ENCODE assay signal across 8 cellular contexts in genomic region chr17:49362723-49363117, GRCh38. TPM values are rescaled to one million over a fixed set of nuclear protein-coding genes. Genes with fewer than 3 reads are reported as not detected.
A peak's percentile ranks its signal among the peaks of the same experiment; 100 is the strongest.
DNase-seq lines count a peak whose midpoint lies in the region; ATAC-seq, FAIRE-seq and TF ChIP-seq lines count a peak whose summit lies in the region.

No MANE protein-coding gene starts in this region.

- H2BK120ac ChIP-seq in H1 (replicated peaks; ENCODE audit: low read depth, low read length): no peak overlapping the region

- peak overlapping the region; percentile 41 for H4K91ac ChIP-seq in H1 (replicated peaks; ENCODE audit: insufficient read length, low read length)

- WGBS in H1 (ENCODE audit: extremely low coverage in 1 of 2, insufficient coverage in 1 of 2, insufficient read length in 1 of 2, insufficient replicate concordance in 2 of 2, low coverage in 1 of 2, low lambda C conversion rate in 2 of 2, missing lambda C conversion rate in 1 of 2), 2 experiments: 20% methylated on average over 10 of the region's 10 CpGs; no CpG with 5 or more reads in 1 of the 2 experiments

- peak overlapping the region; percentile 43 for H3K56ac ChIP-seq in H1 (replicated peaks; ENCODE audit: insufficient read length, low read depth, low read length)

- H2AFZ ChIP-seq in H1 (ENCODE audit: low read length) (peak overlapping the region; percentile 43; the same call in 1 of the 2 replicates), osteoblast (ENCODE audit: low read length) (peak overlapping the region; percentile 91)

- no peak overlapping the region for H3K14ac ChIP-seq in H1 (ENCODE audit: insufficient read length)

- H3K9me3 ChIP-seq in CD4-positive, alpha-beta T cell (ENCODE audit: control insufficient read depth, low read length): no peaks in the 10 kb centered on the region
- H3K9me3 ChIP-seq in H1 (ENCODE audit: insufficient read depth in 2 of 2, low read depth in 1 of 2, low read length in 1 of 2) (no peaks in the 10 kb centered on the region), osteoblast (ENCODE audit: low read depth, low read length) (no peaks in the 10 kb centered on the region)

- peak overlapping the region; percentile 66; the same call in 1 of the 2 replicates for H3K18ac ChIP-seq in H1 (ENCODE audit: extremely low read depth, low read length)

- H3K4me3 ChIP-seq in LNCaP clone FGC (ENCODE audit: low read depth, low read length) (peak overlapping the region; percentile 59), H1 (ENCODE audit: extremely low read depth in 1 of 4, insufficient read depth in 2 of 4, low read depth in 3 of 4, low read length in 4 of 4) (peak overlapping the region; percentile 50 to 98 (median 78)), osteoblast (ENCODE audit: insufficient read depth, low read length) (peak overlapping the region; percentile 95)

- no peak for TF ChIP-seq EP300 in H1 (IDR thresholded peaks at IDR 0.05; ENCODE audit: borderline replicate concordance in 1 of 2, low read depth in 2 of 2, low read length in 2 of 2)

- H3K36me3 ChIP-seq in H1 (ENCODE audit: control insufficient read depth in 2 of 4, insufficient read depth in 4 of 4, low read length in 3 of 4) (no peaks in the 10 kb centered on the region), osteoblast (ENCODE audit: insufficient read depth, low read length) (no peaks in the 10 kb centered on the region)

- H3K9me3 Mint-ChIP-seq in CD4-positive, alpha-beta T cell: no peaks in the 10 kb centered on the region

- intact Hi-C loops in CD4-positive, alpha-beta T cell (cut with DNase I, micrococcal nuclease): loop anchor here in 1 of 2 experiments (2.0 kb wide), 1 partner anchor 426 kb away; the partner anchor contains the start of gene KAT7

- peaks cover 2 to 4% of the 10 kb centered on the region in 2 experiments for H4K20me1 ChIP-seq in H1 (replicated peaks in 1 of 2; ENCODE audit: control insufficient read depth in 1 of 2, insufficient read depth in 2 of 2, low read length in 2 of 2)
- H4K20me1 ChIP-seq in osteoblast (ENCODE audit: insufficient read depth, low read length): peaks cover 35% of the 10 kb centered on the region

- no peak for FAIRE-seq in H1 (lab: Jason Lieb, UNC)

- H3K79me2 ChIP-seq in H1 (ENCODE audit: control insufficient read depth in 1 of 2, insufficient read depth in 2 of 2, low read length in 2 of 2) (peaks cover 10 to 36% of the 10 kb centered on the region in 2 experiments; a peak in 3 of 4 replicates), osteoblast (ENCODE audit: insufficient read depth, low read length) (peaks cover 38% of the 10 kb centered on the region)

- no peak for DNase-seq in CD4-positive, alpha-beta T cell
- no peak for DNase-seq in LNCaP clone FGC (ENCODE audit: low read depth)
- DNase-seq in H1 (ENCODE audit: low read depth in 1 of 2, low spot score in 2 of 2): no peak
- DNase-seq in osteoblast (ENCODE audit: insufficient read length, low spot score, missing footprints): peak; percentile 84
- no peak for DNase-seq in activated CD8-positive, alpha-beta memory T cell treated with anti-CD3 and anti-CD28 coated beads, Interleukin-2, amount 50 U/mL, for 48 hours

- no peak for TF ChIP-seq RAD21 in H1 (IDR thresholded peaks at IDR 0.05 in 1 of 2, conservative IDR thresholded peaks at IDR 0.05 in 1 of 2; ENCODE audit: low read depth in 2 of 2, low read length in 2 of 2)

- no peak overlapping the region for H2AK5ac ChIP-seq in H1 (ENCODE audit: low read depth, low read length)

- no peak overlapping the region for H3K23ac ChIP-seq in H1 (ENCODE audit: insufficient read length)

- CTCF ChIA-PET in CD4-positive, alpha-beta T cell (lab: Charles Lee): no interaction called here
- CTCF ChIA-PET in H1 (lab: Charles Lee; ENCODE audit: partially characterized antibody): interaction anchor here (1.1 to 3.1 kb wide), 6 partner anchors 9 to 48 kb away, joined by 3 to 10 read pairs (median 4); no protein-coding TSS in a partner anchor

- peak overlapping the region; percentile 80 for H3K27ac Mint-ChIP-seq in CD4-positive, alpha-beta T cell

- no peak overlapping the region; the same call in 1 of the 2 replicates for H2BK20ac ChIP-seq in H1 (ENCODE audit: low read length)

- H3K36me3 Mint-ChIP-seq in CD4-positive, alpha-beta T cell (ENCODE audit: low read depth): peaks cover 8% of the 10 kb centered on the region

- H4K8ac ChIP-seq in H1 (ENCODE audit: extremely low read depth, insufficient read depth, low read length): no peak overlapping the region

- 0 out of 2 replicates have a peak overlapping the region, but pooled peaks have one; percentile 40 for H2BK5ac ChIP-seq in H1 (ENCODE audit: low read depth, low read length)

- H3K27me3 ChIP-seq in CD4-positive, alpha-beta T cell (ENCODE audit: control insufficient read depth, insufficient read depth, low read length): no peaks in the 10 kb centered on the region
- H3K27me3 ChIP-seq in H1 (replicated peaks in 1 of 4; ENCODE audit: control insufficient read depth in 3 of 4, extremely low read depth in 1 of 4, insufficient read depth in 3 of 4, low read length in 3 of 4) (no peaks in the 10 kb centered on the region), osteoblast (ENCODE audit: insufficient read depth, low read length) (no peaks in the 10 kb centered on the region)

- H3K4me2 ChIP-seq in H1 (ENCODE audit: insufficient read depth in 1 of 2, low read depth in 2 of 2, low read length in 2 of 2): peak overlapping the region; percentile 77 to 92
- peak overlapping the region; percentile 81 for H3K4me2 ChIP-seq in osteoblast (ENCODE audit: insufficient read depth, low read length)

- TF ChIP-seq POLR2A in H1 (IDR thresholded peaks at IDR 0.05; ENCODE audit: control extremely low read depth in 1 of 2, low read depth in 2 of 2, low read length in 2 of 2): no peak

- H3K23me2 ChIP-seq in H1 (ENCODE audit: low read depth, low read length): peaks cover 11% of the 10 kb centered on the region

- no peak for TF ChIP-seq CTCF in CD4-positive, alpha-beta T cell (IDR thresholded peaks at IDR 0.05)
- TF ChIP-seq CTCF in LNCaP clone FGC (IDR thresholded peaks at IDR 0.05; ENCODE audit: control insufficient read depth, extremely low read depth, insufficient read depth) (no peak), H1 (IDR thresholded peaks at IDR 0.05; ENCODE audit: control extremely low read depth in 1 of 3, insufficient read depth in 1 of 3, low read depth in 1 of 3, low read length in 3 of 3) (no peak), osteoblast (IDR thresholded peaks at IDR 0.05; ENCODE audit: extremely low read depth, low read depth, low read length) (no peak)

- H3K79me1 ChIP-seq in H1 (ENCODE audit: low read depth, low read length): peaks cover 5% of the 10 kb centered on the region; the same call in 1 of the 2 replicates

- POLR2A ChIA-PET in CD4-positive, alpha-beta T cell (lab: Charles Lee): interaction anchor here (0.7 to 6.5 kb wide), 9 partner anchors 13 to 52 kb away, joined by 3 to 65 read pairs (median 4); partner anchors contain the start of gene PHB1
- POLR2A ChIA-PET in H1 (lab: Charles Lee; ENCODE audit: partially characterized antibody): interaction anchor here (0.5 to 1.5 kb wide), 6 partner anchors 9 to 128 kb away, joined by 3 to 5 read pairs (median 4); no protein-coding TSS in a partner anchor

- no peak for ATAC-seq in CD4-positive, alpha-beta T cell (ENCODE audit: poor library complexity)
- no peak for ATAC-seq in GM21619 (IDR thresholded peaks at IDR 0.05; ENCODE audit: unreplicated experiment)
- no peak for ATAC-seq in HG03280 (IDR thresholded peaks at IDR 0.05; ENCODE audit: unreplicated experiment)
- no peak for ATAC-seq in GM21423 (IDR thresholded peaks at IDR 0.05; ENCODE audit: unreplicated experiment)

- H2BK15ac ChIP-seq in H1 (ENCODE audit: low read length): peak overlapping the region; percentile 90; the same call in 1 of the 2 replicates

- no peak overlapping the region for H4K5ac ChIP-seq in H1 (ENCODE audit: insufficient read length, low read depth, low read length)

- no peak overlapping the region for H3K4ac ChIP-seq in H1 (replicated peaks; ENCODE audit: insufficient read length, low read depth, low read length)

- H3K27ac ChIP-seq in CD4-positive, alpha-beta T cell (ENCODE audit: low read depth, low read length): no peak overlapping the region
- H3K27ac ChIP-seq in H1 (ENCODE audit: low read depth, low read length) (no peak overlapping the region), osteoblast (ENCODE audit: low read depth, low read length) (peak overlapping the region; percentile 47)

- H3K4me1 ChIP-seq in H1 (replicated peaks in 1 of 4; ENCODE audit: control insufficient read depth in 3 of 4, insufficient read depth in 4 of 4, low read length in 3 of 4): peaks cover 5 to 14% (median 7%) of the 10 kb centered on the region in 4 experiments; a peak in 6 of 7 replicates
- peaks cover 34% of the 10 kb centered on the region for H3K4me1 ChIP-seq in osteoblast (ENCODE audit: insufficient read depth, low read length)

- peak overlapping the region; percentile 32; the same call in 1 of the 2 replicates for H2BK12ac ChIP-seq in H1 (ENCODE audit: low read depth, low read length)

- H3K9ac ChIP-seq in H1 (replicated peaks in 1 of 4; ENCODE audit: extremely low read depth in 1 of 4, low read depth in 3 of 4, low read length in 3 of 4): peak overlapping the region in 3 of 4 experiments; percentile 10 to 67 (median 34); a peak in 4 of 7 replicates

- H3K27me3 Mint-ChIP-seq in CD4-positive, alpha-beta T cell: no peaks in the 10 kb centered on the region

- H3K4me1 Mint-ChIP-seq in CD4-positive, alpha-beta T cell (ENCODE audit: low read depth): peaks cover 50% of the 10 kb centered on the region

- peak overlapping the region; percentile 92 for H3K4me3 Mint-ChIP-seq in CD4-positive, alpha-beta T cell

RNA-seq across cellular contexts. Expression of gene ZNF652, which starts 0.7 kb away (rescaled TPM):
- 10 to 100 TPM; 33.7 to 34.9 TPM for total RNA-seq in CD4-positive, alpha-beta T cell
- total RNA-seq in H1 (2021; fragmentation: NEBNext Ultra II Directional; extraction: Animal tissue kit (Norgen Biotek cat#: 25700)): 36.5 and 39.6 TPM in 2 replicates
- polyA plus RNA-seq in H1 (2011; rRNA removed): 7.3 and 13.5 TPM in 2 replicates
- polyA plus RNA-seq in H1 (2011; cell fraction: cytosol; rRNA removed): 11.6 TPM
- polyA plus RNA-seq in H1 (2011; cell fraction: nucleus; rRNA removed): 9.3 TPM
- polyA plus RNA-seq in H1 (2012, experiment 1 of 2): 9.3 to 17.5 TPM (median 12.0 TPM) in 4 replicates
- 2.8 TPM for polyA plus RNA-seq in H1 (2012, experiment 2 of 2)
- polyA plus RNA-seq in H1 (2013, experiment 1 of 2): 19.5 TPM
- polyA plus RNA-seq in H1 (2013, experiment 2 of 2): 17.9 TPM
- polyA minus RNA-seq in H1 (2011; rRNA and poly(A)+ RNA removed): 54.1 and 54.5 TPM in 2 replicates
- 27.1 TPM for polyA minus RNA-seq in H1 (2011; cell fraction: cytosol; rRNA and poly(A)+ RNA removed)
- polyA minus RNA-seq in H1 (2011; cell fraction: nucleus; rRNA and poly(A)+ RNA removed): 36.1 TPM
- 28.2 and 31.5 TPM in 2 replicates for total RNA-seq in osteoblast

RNA-seq across cellular contexts. Expression of gene PHB1, which starts 52.0 kb away (rescaled TPM):
- 10 to 100 TPM; 24.2 to 31.6 TPM for total RNA-seq in CD4-positive, alpha-beta T cell
- total RNA-seq in H1 (2021; fragmentation: NEBNext Ultra II Directional; extraction: Animal tissue kit (Norgen Biotek cat#: 25700)): 386 and 401 TPM in 2 replicates
- 419 and 597 TPM in 2 replicates for polyA plus RNA-seq in H1 (2011; rRNA removed)
- 510 TPM for polyA plus RNA-seq in H1 (2011; cell fraction: cytosol; rRNA removed)
- 402 TPM for polyA plus RNA-seq in H1 (2011; cell fraction: nucleus; rRNA removed)
- polyA plus RNA-seq in H1 (2012, experiment 1 of 2): 394 to 508 TPM (median 469 TPM) in 4 replicates
- 401 TPM for polyA plus RNA-seq in H1 (2012, experiment 2 of 2)
- 170 TPM for polyA plus RNA-seq in H1 (2013, experiment 1 of 2)
- 179 TPM for polyA plus RNA-seq in H1 (2013, experiment 2 of 2)
- polyA minus RNA-seq in H1 (2011; rRNA and poly(A)+ RNA removed): 690 and 757 TPM in 2 replicates
- polyA minus RNA-seq in H1 (2011; cell fraction: cytosol; rRNA and poly(A)+ RNA removed): 130 TPM
- 90.2 TPM for polyA minus RNA-seq in H1 (2011; cell fraction: nucleus; rRNA and poly(A)+ RNA removed)
- total RNA-seq in osteoblast: 71.7 and 71.9 TPM in 2 replicates
